In genomic region chr7:116170180-116170579, GRCh38 we compare ENCODE assay signal across 1 cellular context.
A peak's percentile ranks its signal among the peaks of the same experiment; 100 is the strongest.
TF ChIP-seq lines count a peak whose summit lies in the region.

No MANE protein-coding gene starts in this region.

TF ChIP-seq in HepG2, 621 proteins besides CTCF, POLR2A, EP300 and RAD21 (continues in another document):
- TF ChIP-seq RARA (CRISPR knock-in tag; IDR thresholded peaks at IDR 0.05) = peak; percentile 79
- TF ChIP-seq ZBTB46 (CRISPR knock-in tag; IDR thresholded peaks at IDR 0.05; ENCODE audit: borderline replicate concordance) = no peak
- no peak for TF ChIP-seq ATF7-NPFF (CRISPR knock-in tag; IDR thresholded peaks at IDR 0.05; ENCODE audit: low read depth)
- TF ChIP-seq TCF7 (IDR thresholded peaks at IDR 0.05; ENCODE audit: low read depth) = peak; percentile 54
- peak; percentile 48; the same call in 1 of the 2 replicates for TF ChIP-seq HDAC1 (CRISPR knock-in tag; IDR thresholded peaks at IDR 0.05)
- TF ChIP-seq BCL6 (CRISPR knock-in tag; IDR thresholded peaks at IDR 0.05) = peak; percentile 83
- TF ChIP-seq REXO4 (CRISPR knock-in tag; IDR thresholded peaks at IDR 0.05; ENCODE audit: borderline replicate concordance) = no peak
- peak; percentile 55; the same call in 1 of the 2 replicates for TF ChIP-seq PAXIP1 (CRISPR knock-in tag; conservative IDR thresholded peaks at IDR 0.05)
- no peak for TF ChIP-seq HNF1B (CRISPR knock-in tag; IDR thresholded peaks at IDR 0.05)
- 0 out of 2 replicates have a peak, but pooled peaks have one; percentile 31 for TF ChIP-seq SMAD3 (CRISPR knock-in tag; IDR thresholded peaks at IDR 0.05)
- peak; percentile 56; the same call in 1 of the 2 replicates for TF ChIP-seq NCOA2 (CRISPR knock-in tag; IDR thresholded peaks at IDR 0.05)
- TF ChIP-seq HHEX (CRISPR knock-in tag; IDR thresholded peaks at IDR 0.05) = peak; percentile 89
- 0 out of 2 replicates have a peak, but pooled peaks have one; percentile 45 for TF ChIP-seq HNF1A (IDR thresholded peaks at IDR 0.05; ENCODE audit: low read depth)
- TF ChIP-seq HNF1A (CRISPR knock-in tag; IDR thresholded peaks at IDR 0.05; ENCODE audit: borderline replicate concordance) = peak; percentile 54; the same call in 1 of the 2 replicates
- no peak for TF ChIP-seq ARNTL (CRISPR knock-in tag; IDR thresholded peaks at IDR 0.05)
- TF ChIP-seq PPARG (CRISPR knock-in tag; conservative IDR thresholded peaks at IDR 0.05) = 0 out of 2 replicates have a peak, but pooled peaks have one; percentile 41
- peak; percentile 65 to 80; a peak in 3 of 4 replicates for TF ChIP-seq NR2F1 (CRISPR knock-in tag; IDR thresholded peaks at IDR 0.05)
- peak; percentile 96 for TF ChIP-seq SOX5 (CRISPR knock-in tag; IDR thresholded peaks at IDR 0.05; ENCODE audit: borderline replicate concordance)
- TF ChIP-seq GATAD1 (CRISPR knock-in tag; IDR thresholded peaks at IDR 0.05) = no peak
- TF ChIP-seq RARG (CRISPR knock-in tag; IDR thresholded peaks at IDR 0.05; ENCODE audit: low read depth) = no peak
- no peak for TF ChIP-seq IKZF4 (CRISPR knock-in tag; IDR thresholded peaks at IDR 0.05; ENCODE audit: borderline replicate concordance, low read depth, not compliant biosample characterization)
- 0 out of 2 replicates have a peak, but pooled peaks have one; percentile 24 for TF ChIP-seq MLX (CRISPR knock-in tag; IDR thresholded peaks at IDR 0.05)
- peak; percentile 87; the same call in 1 of the 2 replicates for TF ChIP-seq SOX13 (IDR thresholded peaks at IDR 0.05)
- peak in 1 of 2 experiments; percentile 99; a peak in 2 of 4 replicates for TF ChIP-seq SOX13 (CRISPR knock-in tag; conservative IDR thresholded peaks at IDR 0.05 in 1 of 2, IDR thresholded peaks at IDR 0.05 in 1 of 2)
- TF ChIP-seq RXRB (CRISPR knock-in tag; IDR thresholded peaks at IDR 0.05; ENCODE audit: borderline replicate concordance) = peak; percentile 83
- no peak for TF ChIP-seq ZNF691 (CRISPR knock-in tag; IDR thresholded peaks at IDR 0.05; ENCODE audit: borderline replicate concordance, low read depth)
- peak; percentile 74; the same call in 1 of the 2 replicates for TF ChIP-seq ZNF362 (CRISPR knock-in tag; IDR thresholded peaks at IDR 0.05; ENCODE audit: borderline replicate concordance)
- TF ChIP-seq RERE (CRISPR knock-in tag; IDR thresholded peaks at IDR 0.05; ENCODE audit: low read depth) = peak; percentile 78
- no peak for TF ChIP-seq JUNB (CRISPR knock-in tag; IDR thresholded peaks at IDR 0.05; ENCODE audit: borderline replicate concordance)
- TF ChIP-seq CREM (IDR thresholded peaks at IDR 0.05) = peak; percentile 48; the same call in 1 of the 2 replicates
- no peak for TF ChIP-seq CREM (CRISPR knock-in tag; IDR thresholded peaks at IDR 0.05)
- TF ChIP-seq NFKB2 (CRISPR knock-in tag; IDR thresholded peaks at IDR 0.05; ENCODE audit: borderline replicate concordance) = no peak
- peak; percentile 35; the same call in 1 of the 2 replicates for TF ChIP-seq HNF4A (CRISPR knock-in tag; IDR thresholded peaks at IDR 0.05)
- TF ChIP-seq NFIC (IDR thresholded peaks at IDR 0.05; ENCODE audit: low read length) = peak; percentile 76
- TF ChIP-seq SAP130 (CRISPR knock-in tag; IDR thresholded peaks at IDR 0.05; ENCODE audit: low read depth) = peak; percentile 28; the same call in 1 of the 2 replicates
- TF ChIP-seq SOX6 (IDR thresholded peaks at IDR 0.05) = no peak
- peak; percentile 90 for TF ChIP-seq SOX6 (CRISPR knock-in tag; IDR thresholded peaks at IDR 0.05)
- TF ChIP-seq ZNF775 (CRISPR knock-in tag; IDR thresholded peaks at IDR 0.05; ENCODE audit: borderline replicate concordance) = no peak
- peak; percentile 65 for TF ChIP-seq HDAC2 (CRISPR knock-in tag; IDR thresholded peaks at IDR 0.05)
- TF ChIP-seq FOXA1 (IDR thresholded peaks at IDR 0.05) = peak; percentile 52
- TF ChIP-seq FOXA1 (CRISPR knock-in tag; IDR thresholded peaks at IDR 0.05) = peak; percentile 46; the same call in 1 of the 2 replicates
- no peak for TF ChIP-seq RFX1 (IDR thresholded peaks at IDR 0.05)
- TF ChIP-seq NR3C1 (CRISPR knock-in tag; IDR thresholded peaks at IDR 0.05) = no peak
- peak; percentile 43 for TF ChIP-seq TBL1XR1 (IDR thresholded peaks at IDR 0.05; ENCODE audit: borderline replicate concordance, low read length, partially characterized antibody)
- TF ChIP-seq GATAD2A (CRISPR knock-in tag; IDR thresholded peaks at IDR 0.05) = peak; percentile 80
